In the genomic region with DNA sequence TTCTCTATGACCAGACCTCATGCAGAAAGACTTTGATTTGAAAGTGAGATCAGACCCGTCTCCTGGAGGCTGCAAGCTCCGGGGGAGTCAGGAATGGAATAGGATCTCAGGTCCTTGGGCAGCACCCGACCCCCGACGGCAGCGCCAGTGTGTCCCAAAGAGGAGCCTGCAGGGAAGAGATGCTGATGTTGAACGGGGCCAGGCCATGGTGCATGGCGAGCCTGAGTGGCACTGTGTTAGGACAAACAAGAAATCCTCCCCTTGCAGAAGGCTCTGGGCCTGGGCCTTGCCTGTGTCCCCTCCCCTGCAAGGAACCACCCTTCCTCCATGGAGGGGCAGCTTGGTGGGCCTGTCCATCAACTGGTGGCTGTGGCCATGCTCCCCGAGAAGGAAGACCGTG, we compare ENCODE assay signal across 24 cellular contexts.
"Had no signal": no experiment of that assay in that cellular context is flagged by ENCODE, and none has a peak within 500 bp of the region (broad histone marks: within the 10 kb centered on the region; RNA-seq: fewer than 3 reads in every experiment).

No MANE protein-coding gene starts in this region.

- H3K27ac ChIP-seq: epithelial cell of prostate, esophagus squamous epithelium, gastrocnemius medialis, heart left ventricle, hepatocyte, left lung, lower lobe of right lung had no signal

- H3K36me3 ChIP-seq: esophagus squamous epithelium, gastrocnemius medialis, heart left ventricle, left lung, lower lobe of right lung had no signal

- DNase-seq: cortex of kidney; effector CD8-positive, alpha-beta T cell; effector memory CD8-positive, alpha-beta T cell; endodermal cell; erythroblast; esophagus squamous epithelium; foreskin fibroblast; foreskin melanocyte; gastrocnemius medialis; heart left ventricle; hypothalamus; immature natural killer cell; islet precursor cell; kidney; kidney glomerular epithelial cell; left colon; left lung; left ventricle myocardium superior; lower lobe of right lung; mesenchymal stem cell; mucosa of descending colon; naive B cell had no signal

- H3K4me3 ChIP-seq: esophagus squamous epithelium, gastrocnemius medialis, heart left ventricle, hepatocyte, left lung, lower lobe of right lung, mucosa of descending colon had no signal

- H3K4me1 ChIP-seq: gastrocnemius medialis, lower lobe of right lung had no signal

- H3K27me3 ChIP-seq: hepatocyte had no signal
